ENCODE assay signal across 22 cellular contexts in the genomic region with DNA sequence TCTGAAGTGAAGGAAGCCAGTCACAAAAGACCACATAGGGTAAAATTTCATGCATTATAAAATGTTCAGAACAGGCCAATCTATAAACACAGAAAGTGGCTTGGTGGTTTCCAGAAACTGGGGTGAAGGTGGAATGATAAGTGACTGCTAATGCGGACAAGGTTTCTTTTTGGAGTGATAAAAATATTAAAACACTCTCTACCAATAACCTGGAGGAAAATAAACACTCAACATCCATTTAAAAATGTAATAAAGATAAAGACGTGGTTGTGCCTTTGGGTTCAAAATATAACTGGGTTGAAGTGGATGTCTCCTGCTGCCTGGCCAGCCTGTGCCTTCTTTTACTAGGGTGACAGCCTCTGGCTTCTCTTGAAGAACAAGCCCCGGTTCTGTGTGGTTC.
A peak's percentile ranks its signal among the peaks of the same experiment; 100 is the strongest.
DNase-seq lines count a peak whose midpoint lies in the region; ATAC-seq and TF ChIP-seq lines count a peak whose summit lies in the region.
"Had no signal": no experiment of that assay in that cellular context is flagged by ENCODE, and none has a peak within 500 bp of the region (broad histone marks: within the 10 kb centered on the region; RNA-seq: fewer than 3 reads in every experiment).

No MANE protein-coding gene starts in this region.

- peak overlapping the region; percentile 74 for H3K27ac Mint-ChIP-seq in dendritic cell treated with granulocyte-macrophage colony-stimulating factor and Interleukin-4, amounts not matched to agents 40 ng/mL and 50 ng/mL, for 4 days
- H3K27ac Mint-ChIP-seq in activated T-helper 1 cell treated with anti-CD3 and anti-CD28 coated beads, Interleukin-12 subunit alpha, Interleukin-12 subunit beta, Interleukin-2, Interleukin-4 antibody, amounts not matched to agents 30 ng/mL and 10 ng/mL and 1 ng/mL, durations not matched to agents 14 hours and 24 hours and 36 hours: no peak overlapping the region
- no peak overlapping the region for H3K27ac Mint-ChIP-seq in activated CD8-positive, alpha-beta memory T cell treated with anti-CD3 and anti-CD28 coated beads, Interleukin-2, amount 10 ng/mL, durations not matched to agents 7 days and 5 days
- H3K27ac Mint-ChIP-seq in Caco-2 (ENCODE audit: unreplicated experiment): no peak overlapping the region
- H3K27ac Mint-ChIP-seq: B cell; CD4-positive, CD25-positive, alpha-beta regulatory T cell; CD8-positive, alpha-beta T cell; GM23338; H9; HFFc6 had no signal

- BruUV-seq in OCI-LY7 (replicated peaks; lab: Mats Ljungman, UMichigan) (no TSS peak), Caco-2 (replicated peaks; lab: Mats Ljungman, UMichigan) (no TSS peak)

- peak overlapping the region; percentile 52 for H3K4me2 ChIP-seq in OCI-LY7 (ENCODE audit: low read length)
- H3K4me2 ChIP-seq: BLaER1, GM23338 had no signal

- POLR2A ChIA-PET in OCI-LY7 (lab: Charles Lee): no interaction called here
- POLR2A ChIA-PET in Caco-2 (lab: Charles Lee): no interaction called here

- H3K27me3 Mint-ChIP-seq in dendritic cell treated with granulocyte-macrophage colony-stimulating factor and Interleukin-4, amounts not matched to agents 40 ng/mL and 50 ng/mL, for 4 days: peaks cover 11% of the 10 kb centered on the region
- peaks cover 3% of the 10 kb centered on the region for H3K27me3 Mint-ChIP-seq in activated T-helper 1 cell treated with anti-CD3 and anti-CD28 coated beads, Interleukin-12 subunit alpha, Interleukin-12 subunit beta, Interleukin-2, Interleukin-4 antibody, amounts not matched to agents 30 ng/mL and 10 ng/mL and 1 ng/mL, durations not matched to agents 14 hours and 24 hours and 36 hours (ENCODE audit: insufficient read depth)
- H3K27me3 Mint-ChIP-seq in activated CD8-positive, alpha-beta memory T cell treated with anti-CD3 and anti-CD28 coated beads, Interleukin-2, amount 10 ng/mL, durations not matched to agents 7 days and 5 days: peaks cover 8% of the 10 kb centered on the region
- no peaks in the 10 kb centered on the region for H3K27me3 Mint-ChIP-seq in Caco-2 (ENCODE audit: insufficient read depth, unreplicated experiment)
- H3K27me3 Mint-ChIP-seq: B cell had no signal

- H3K9me3 Mint-ChIP-seq in dendritic cell treated with granulocyte-macrophage colony-stimulating factor and Interleukin-4, amounts not matched to agents 40 ng/mL and 50 ng/mL, for 4 days: no peaks in the 10 kb centered on the region
- no peaks in the 10 kb centered on the region for H3K9me3 Mint-ChIP-seq in activated T-helper 1 cell treated with anti-CD3 and anti-CD28 coated beads, Interleukin-12 subunit alpha, Interleukin-12 subunit beta, Interleukin-2, Interleukin-4 antibody, amounts not matched to agents 30 ng/mL and 10 ng/mL and 1 ng/mL, durations not matched to agents 14 hours and 24 hours and 36 hours
- no peaks in the 10 kb centered on the region for H3K9me3 Mint-ChIP-seq in activated CD8-positive, alpha-beta memory T cell treated with anti-CD3 and anti-CD28 coated beads, Interleukin-2, amount 10 ng/mL, durations not matched to agents 7 days and 5 days (ENCODE audit: low read depth)
- no peaks in the 10 kb centered on the region for H3K9me3 Mint-ChIP-seq in Caco-2 (ENCODE audit: unreplicated experiment)
- H3K9me3 Mint-ChIP-seq: CD8-positive, alpha-beta T cell; GM23338; H9; HFFc6 had no signal

- H3K4me3 Mint-ChIP-seq in dendritic cell treated with granulocyte-macrophage colony-stimulating factor and Interleukin-4, amounts not matched to agents 40 ng/mL and 50 ng/mL, for 4 days: no peak overlapping the region
- H3K4me3 Mint-ChIP-seq in activated T-helper 1 cell treated with anti-CD3 and anti-CD28 coated beads, Interleukin-12 subunit alpha, Interleukin-12 subunit beta, Interleukin-2, Interleukin-4 antibody, amounts not matched to agents 30 ng/mL and 10 ng/mL and 1 ng/mL, durations not matched to agents 14 hours and 24 hours and 36 hours: no peak overlapping the region
- H3K4me3 Mint-ChIP-seq in activated CD8-positive, alpha-beta memory T cell treated with anti-CD3 and anti-CD28 coated beads, Interleukin-2, amount 10 ng/mL, durations not matched to agents 7 days and 5 days: no peak overlapping the region
- no peak overlapping the region for H3K4me3 Mint-ChIP-seq in Caco-2 (ENCODE audit: unreplicated experiment)
- H3K4me3 Mint-ChIP-seq: B cell; CD4-positive, CD25-positive, alpha-beta regulatory T cell; CD8-positive, alpha-beta T cell; GM23338; H9; HFFc6 had no signal

- no peak overlapping the region for H3K4me3 ChIP-seq in OCI-LY7 (ENCODE audit: low read depth, low read length, poor library complexity, severe bottlenecking)
- H3K4me3 ChIP-seq in mucosa of rectum (ENCODE audit: low read length in 2 of 2): no peak overlapping the region
- H3K4me3 ChIP-seq in transverse colon: no peak overlapping the region
- no peak overlapping the region for H3K4me3 ChIP-seq in Caco-2 (ENCODE audit: low read depth, low read length)
- H3K4me3 ChIP-seq in right cardiac atrium (ENCODE audit: low read length): no peak overlapping the region
- H3K4me3 ChIP-seq: BLaER1, GM12878, GM23338 had no signal

- no peak for TF ChIP-seq POLR2A in transverse colon (IDR thresholded peaks at IDR 0.05)

- no peaks in the 10 kb centered on the region for H3K36me3 Mint-ChIP-seq in dendritic cell treated with granulocyte-macrophage colony-stimulating factor and Interleukin-4, amounts not matched to agents 40 ng/mL and 50 ng/mL, for 4 days (ENCODE audit: low read depth)
- H3K36me3 Mint-ChIP-seq in activated T-helper 1 cell treated with anti-CD3 and anti-CD28 coated beads, Interleukin-12 subunit alpha, Interleukin-12 subunit beta, Interleukin-2, Interleukin-4 antibody, amounts not matched to agents 30 ng/mL and 10 ng/mL and 1 ng/mL, durations not matched to agents 14 hours and 24 hours and 36 hours (ENCODE audit: low read depth): no peaks in the 10 kb centered on the region
- no peaks in the 10 kb centered on the region for H3K36me3 Mint-ChIP-seq in activated CD8-positive, alpha-beta memory T cell treated with anti-CD3 and anti-CD28 coated beads, Interleukin-2, amount 10 ng/mL, durations not matched to agents 7 days and 5 days
- no peaks in the 10 kb centered on the region for H3K36me3 Mint-ChIP-seq in Caco-2 (ENCODE audit: insufficient read depth, unreplicated experiment)
- H3K36me3 Mint-ChIP-seq: CD4-positive, CD25-positive, alpha-beta regulatory T cell; CD8-positive, alpha-beta T cell had no signal

- H3K36me3 ChIP-seq in OCI-LY7 (ENCODE audit: insufficient read depth, low read length): no peaks in the 10 kb centered on the region
- H3K36me3 ChIP-seq in mucosa of rectum (ENCODE audit: control insufficient read depth in 2 of 2, insufficient read depth in 2 of 2, low read length in 2 of 2): no peaks in the 10 kb centered on the region
- H3K36me3 ChIP-seq in transverse colon: no peaks in the 10 kb centered on the region
- no peaks in the 10 kb centered on the region for H3K36me3 ChIP-seq in Caco-2 (ENCODE audit: control insufficient read depth, insufficient read depth, low read length)
- H3K36me3 ChIP-seq: BLaER1 had no signal

- TF ChIP-seq CTCF in OCI-LY7 (conservative IDR thresholded peaks at IDR 0.05; ENCODE audit: low read length) (no peak), transverse colon (IDR thresholded peaks at IDR 0.05) (no peak), Caco-2 (IDR thresholded peaks at IDR 0.05; ENCODE audit: insufficient read depth in 1 of 2, low read depth in 1 of 2, low read length in 1 of 2, severe bottlenecking in 1 of 2, unreplicated experiment in 1 of 2) (no peak)

- H3K9me2 ChIP-seq in OCI-LY7 (ENCODE audit: insufficient read depth, low read length): no peaks in the 10 kb centered on the region

- H3K4me1 ChIP-seq in OCI-LY7 (ENCODE audit: insufficient read depth, low read length, poor library complexity, severe bottlenecking) (peaks cover 46% of the 10 kb centered on the region), mucosa of rectum (ENCODE audit: control insufficient read depth in 2 of 2, insufficient read depth in 2 of 2, low read length in 2 of 2) (peaks cover 12 to 38% of the 10 kb centered on the region in 2 donors), transverse colon (peaks cover 3 to 38% (median 14%) of the 10 kb centered on the region in 4 donors), Caco-2 (no peaks in the 10 kb centered on the region), right cardiac atrium (ENCODE audit: control insufficient read depth, insufficient read depth, low read length) (no peaks in the 10 kb centered on the region)
- H3K4me1 ChIP-seq: BLaER1 had no signal

- peak overlapping the region in 1 of 2 donors; percentile 51 for H3K9ac ChIP-seq in mucosa of rectum (ENCODE audit: low read depth in 1 of 2, low read length in 2 of 2)
- H3K9ac ChIP-seq: BLaER1 had no signal

- intact Hi-C loops in OCI-LY7 (cut with micrococcal nuclease; ENCODE audit: unreplicated experiment): no loop called here
- intact Hi-C loops in dendritic cell treated with granulocyte-macrophage colony-stimulating factor and Interleukin-4, amounts not matched to agents 40 ng/mL and 50 ng/mL, for 4 days (cut with micrococcal nuclease): no loop called here
- intact Hi-C loops in transverse colon (cut with DNase I; ENCODE audit: low total_unique reads): no loop called here
- intact Hi-C loops in activated T-helper 1 cell treated with anti-CD3 and anti-CD28 coated beads, Interleukin-12 subunit alpha, Interleukin-12 subunit beta, Interleukin-2, Interleukin-4 antibody, amounts not matched to agents 30 ng/mL and 10 ng/mL and 1 ng/mL, durations not matched to agents 14 hours and 24 hours and 36 hours (cut with micrococcal nuclease): no loop called here
- intact Hi-C loops in Caco-2 (cut with micrococcal nuclease; ENCODE audit: unreplicated experiment): no loop called here
- intact Hi-C loops in right cardiac atrium (cut with DNase I): no loop called here

- peak overlapping the region; percentile 62; the same call in 1 of the 2 replicates for H2AFZ ChIP-seq in OCI-LY7 (ENCODE audit: low read length)
- H2AFZ ChIP-seq: GM23338 had no signal

- no peaks in the 10 kb centered on the region for H3K9me3 ChIP-seq in OCI-LY7 (ENCODE audit: low read length)
- no peaks in the 10 kb centered on the region for H3K9me3 ChIP-seq in mucosa of rectum (ENCODE audit: control insufficient read depth in 2 of 2, low read length in 2 of 2)
- no peaks in the 10 kb centered on the region for H3K9me3 ChIP-seq in transverse colon
- H3K9me3 ChIP-seq in Caco-2: no peaks in the 10 kb centered on the region
- no peaks in the 10 kb centered on the region for H3K9me3 ChIP-seq in right cardiac atrium (ENCODE audit: control insufficient read depth, low read length)
- H3K9me3 ChIP-seq: BLaER1 had no signal

- DNase-seq in OCI-LY7 (ENCODE audit: low spot score) (no peak), transverse colon (no peak), Caco-2 (no peak), right cardiac atrium (no peak)
- DNase-seq in activated T-helper 1 cell treated with anti-CD3 and anti-CD28 coated beads, Interleukin-12 subunit alpha, Interleukin-12 subunit beta, Interleukin-2, Interleukin-4 antibody, amounts not matched to agents 30 ng/mL and 10 ng/mL and 1 ng/mL, durations not matched to agents 14 hours and 24 hours and 36 hours (ENCODE audit: low spot score): no peak
- no peak for DNase-seq in activated CD8-positive, alpha-beta memory T cell treated with anti-CD3 and anti-CD28 coated beads, Interleukin-2, amount 10 ng/mL, durations not matched to agents 7 days and 5 days
- DNase-seq: CD4-positive, CD25-positive, alpha-beta regulatory T cell; CD8-positive, alpha-beta T cell; DMS 273 treated with DMSO at 0.1 percent for 48 hours; DMS79; EL; GDM1; H9; HFFc6 had no signal

- ATAC-seq in activated CD8-positive, alpha-beta memory T cell treated with anti-CD3 and anti-CD28 coated beads, Interleukin-2, amount 10 ng/mL, durations not matched to agents 7 days and 5 days: no peak
- no peak for ATAC-seq in right cardiac atrium
- ATAC-seq: CD8-positive, alpha-beta T cell; GM12878; GM23338; HCT116 had no signal

- H3K79me2 ChIP-seq in OCI-LY7 (ENCODE audit: insufficient read depth, low read depth, low read length): no peaks in the 10 kb centered on the region

- H4K20me1 ChIP-seq in OCI-LY7 (ENCODE audit: insufficient read depth, low read length): no peaks in the 10 kb centered on the region
- H4K20me1 ChIP-seq: BLaER1 had no signal

- in situ Hi-C loops in transverse colon (cut with MboI; ENCODE audit: low pct_ligation_motif_present in 1 of 4, low pct_unique_long_range_greater_than_20kb in 1 of 4, low sequenced_read_pairs in 3 of 4): no loop called here

- H3K27me3 ChIP-seq in mucosa of rectum (ENCODE audit: control insufficient read depth in 2 of 2, insufficient read depth in 2 of 2, low read length in 2 of 2) (no peaks in the 10 kb centered on the region), transverse colon (no peaks in the 10 kb centered on the region), Caco-2 (replicated peaks; ENCODE audit: control insufficient read depth, insufficient read depth, low read length) (no peaks in the 10 kb centered on the region), right cardiac atrium (ENCODE audit: control insufficient read depth, insufficient read depth) (no peaks in the 10 kb centered on the region)
- H3K27me3 ChIP-seq: BLaER1 had no signal

- no peak for TF ChIP-seq EP300 in transverse colon (IDR thresholded peaks at IDR 0.05; ENCODE audit: low read depth)

- WGBS in transverse colon (ENCODE audit: low coverage in 1 of 2), 2 donors: 33 to 46% methylated on average over 2 to 3 of the region's 3 CpGs
- WGBS in right cardiac atrium: 82% methylated on average over 3 of the region's 3 CpGs

- H3K27ac ChIP-seq in OCI-LY7 (ENCODE audit: low read depth, low read length, poor library complexity, severe bottlenecking): peak overlapping the region; percentile 37
- H3K27ac ChIP-seq in mucosa of rectum (ENCODE audit: low read depth in 2 of 2, low read length in 2 of 2): peak overlapping the region; percentile 78 to 79
- peak overlapping the region; percentile 31 to 65 (median 57) for H3K27ac ChIP-seq in transverse colon
- no peak overlapping the region for H3K27ac ChIP-seq in right cardiac atrium (ENCODE audit: low read length)
- H3K27ac ChIP-seq: BLaER1, C4-2B had no signal

- H3K4me1 Mint-ChIP-seq in dendritic cell treated with granulocyte-macrophage colony-stimulating factor and Interleukin-4, amounts not matched to agents 40 ng/mL and 50 ng/mL, for 4 days (ENCODE audit: low read depth): peaks cover 73% of the 10 kb centered on the region
- peaks cover 17% of the 10 kb centered on the region for H3K4me1 Mint-ChIP-seq in activated T-helper 1 cell treated with anti-CD3 and anti-CD28 coated beads, Interleukin-12 subunit alpha, Interleukin-12 subunit beta, Interleukin-2, Interleukin-4 antibody, amounts not matched to agents 30 ng/mL and 10 ng/mL and 1 ng/mL, durations not matched to agents 14 hours and 24 hours and 36 hours (ENCODE audit: low read depth)
- H3K4me1 Mint-ChIP-seq in activated CD8-positive, alpha-beta memory T cell treated with anti-CD3 and anti-CD28 coated beads, Interleukin-2, amount 10 ng/mL, durations not matched to agents 7 days and 5 days: peaks cover 14% of the 10 kb centered on the region
- H3K4me1 Mint-ChIP-seq in Caco-2 (ENCODE audit: low read depth, unreplicated experiment): peaks cover under 1% of the 10 kb centered on the region

- CTCF ChIA-PET in OCI-LY7 (lab: Charles Lee; ENCODE audit: unreplicated experiment) (no interaction called here), Caco-2 (lab: Charles Lee) (no interaction called here)
- CTCF ChIA-PET in activated CD8-positive, alpha-beta memory T cell treated with anti-CD3 and anti-CD28 coated beads, Interleukin-2, amount 10 ng/mL, durations not matched to agents 7 days and 5 days (lab: Charles Lee): no interaction called here
